8 cellular contexts compared by ENCODE assay signal in genomic region chr17:7858487-7858832, GRCh38. TPM values are rescaled to one million over a fixed set of nuclear protein-coding genes. Genes with fewer than 3 reads are reported as not detected.
DNase-seq lines count a peak whose midpoint lies in the region; ATAC-seq, FAIRE-seq and TF ChIP-seq lines count a peak whose summit lies in the region.

No MANE protein-coding gene starts in this region.

- H3K27ac ChIP-seq in effector memory CD4-positive, alpha-beta T cell (ENCODE audit: insufficient read depth, low read length, poor library complexity, severe bottlenecking) = peak overlapping the region; percentile 88

- TF ChIP-seq CTCF in AG04449 (IDR thresholded peaks at IDR 0.05; ENCODE audit: insufficient read depth, low read length, missing control alignments) = peak; percentile 61
- peak; percentile 23 for TF ChIP-seq CTCF in mucosa of descending colon (IDR thresholded peaks at IDR 0.05)

- in situ Hi-C loops in SK-MEL-5 (cut with HindIII; ENCODE audit: low pct_unique_long_range_greater_than_20kb, low sequenced_read_pairs) = no loop called here

- FAIRE-seq in GM12892 (lab: Jason Lieb, UNC) = no peak
- no peak for FAIRE-seq in GM19239 (lab: Jason Lieb, UNC)

- H3K9me3 ChIP-seq in effector memory CD4-positive, alpha-beta T cell (ENCODE audit: control insufficient read depth, low read length) = no peaks in the 10 kb centered on the region
- no peaks in the 10 kb centered on the region for H3K9me3 ChIP-seq in mucosa of descending colon

- no peaks in the 10 kb centered on the region for H3K27me3 ChIP-seq in effector memory CD4-positive, alpha-beta T cell (replicated peaks; ENCODE audit: control insufficient read depth, insufficient read depth, low read length, poor library complexity, severe bottlenecking)

- H3K4me3 ChIP-seq in AG04449 (ENCODE audit: low read depth, low read length) (peak overlapping the region; percentile 80), mucosa of descending colon (peak overlapping the region; percentile 42)
- peak overlapping the region; percentile 66 for H3K4me3 ChIP-seq in effector memory CD4-positive, alpha-beta T cell (ENCODE audit: insufficient read depth, low read depth, low read length, poor library complexity, severe bottlenecking)

- H3K4me1 ChIP-seq in effector memory CD4-positive, alpha-beta T cell (ENCODE audit: control insufficient read depth, insufficient read depth, low read length, poor library complexity, severe bottlenecking) = peaks cover 30% of the 10 kb centered on the region
- peaks cover 39% of the 10 kb centered on the region for H3K4me1 ChIP-seq in mucosa of descending colon (ENCODE audit: low read depth)

- CTCF ChIA-PET in AG04449 (lab: Yijun Ruan, JAX) = interaction anchor here (0.6 to 9.5 kb wide), 13 partner anchors 9 to 200 kb away, joined by 3 to 233 read pairs (median 4); partner anchors contain the start of gene RNF227

- ATAC-seq in mucosa of descending colon (peak; percentile 15), GM21717 (IDR thresholded peaks at IDR 0.05; ENCODE audit: unreplicated experiment) (no peak)

- intact Hi-C loops in mucosa of descending colon (cut with DNase I, micrococcal nuclease) = no loop called here

- no peak for TF ChIP-seq POLR2A in GM12892 (IDR thresholded peaks at IDR 0.05; ENCODE audit: low read depth, low read length)

- H3K36me3 ChIP-seq in effector memory CD4-positive, alpha-beta T cell (ENCODE audit: control insufficient read depth, insufficient read depth, low read length) = no peaks in the 10 kb centered on the region
- H3K36me3 ChIP-seq in mucosa of descending colon (ENCODE audit: low read depth) = peaks cover 8% of the 10 kb centered on the region

- DNase-seq in AG04449 (ENCODE audit: low read depth, low spot score) (no peak), GM12892 (ENCODE audit: insufficient read length) (peak; percentile 42), SK-MEL-5 (ENCODE audit: low read depth, low spot score) (peak; percentile 51), mucosa of descending colon (peak; percentile 63 to 71 (median 66)), NCI-H187 (lab: John Stamatoyannopoulos, UW) (no peak), GM19239 (ENCODE audit: insufficient read length, low spot score) (no peak)
- no peak for DNase-seq in effector memory CD4-positive, alpha-beta T cell

- POLR2A ChIA-PET in AG04449 (lab: Yijun Ruan, JAX) = interaction anchor here (1.6 kb wide), 1 partner anchor 14 kb away, joined by 3 read pairs; no protein-coding TSS in a partner anchor

RNA-seq across cellular contexts. Expression of gene CYB5D1, which starts 0.7 kb away (rescaled TPM):
- 4.9 TPM for polyA plus RNA-seq in GM12892 (2012; ENCODE audit: missing spikeins)
- total RNA-seq in SK-MEL-5 (2014; rRNA removed; shearing (Covaris generic)) = 7.2 and 7.5 TPM in 2 replicates
- 4.5 and 10.7 TPM in 2 replicates for polyA plus RNA-seq in SK-MEL-5 (2015; cell fraction: cytosol; rRNA removed)
- polyA plus RNA-seq in SK-MEL-5 (2015; cell fraction: nucleus; rRNA removed) = 10.9 and 13.6 TPM in 2 replicates
- 10 to 100 TPM; 11.5 to 17.0 (median 12.2) TPM for total RNA-seq in mucosa of descending colon

RNA-seq across cellular contexts. Expression of gene NAA38, which starts 1.1 kb away (rescaled TPM):
- polyA plus RNA-seq in GM12892 (2012; ENCODE audit: missing spikeins) = 76.3 TPM
- total RNA-seq in SK-MEL-5 (2014; rRNA removed; shearing (Covaris generic)) = 74.5 and 83.3 TPM in 2 replicates
- 55.6 and 83.4 TPM in 2 replicates for polyA plus RNA-seq in SK-MEL-5 (2015; cell fraction: cytosol; rRNA removed)
- 6.4 and 9.3 TPM in 2 replicates for polyA plus RNA-seq in SK-MEL-5 (2015; cell fraction: nucleus; rRNA removed)
- total RNA-seq in mucosa of descending colon = 10 to 100 TPM; 51.2 to 73.5 (median 58.2) TPM

RNA-seq across cellular contexts. Expression of gene TMEM88, which starts 3.6 kb away (rescaled TPM):
- polyA plus RNA-seq in GM12892 (2012; ENCODE audit: missing spikeins) = 0.76 TPM
- total RNA-seq in SK-MEL-5 (2014; rRNA removed; shearing (Covaris generic)) = 0.18 and 0.80 TPM in 2 replicates
- 0.51 and 0.60 TPM in 2 replicates for polyA plus RNA-seq in SK-MEL-5 (2015; cell fraction: cytosol; rRNA removed)
- polyA plus RNA-seq in SK-MEL-5 (2015; cell fraction: nucleus; rRNA removed) = 6.4 and 14.9 TPM in 2 replicates
- 1 to 10 TPM; 3.5 to 8.5 (median 6.9) TPM for total RNA-seq in mucosa of descending colon

RNA-seq across cellular contexts. Expression of gene KDM6B, which starts 24.4 kb away (rescaled TPM):
- polyA plus RNA-seq in GM12892 (2012; ENCODE audit: missing spikeins) = 3.9 TPM
- total RNA-seq in SK-MEL-5 (2014; rRNA removed; shearing (Covaris generic)) = 1.6 and 2.4 TPM in 2 replicates
- polyA plus RNA-seq in SK-MEL-5 (2015; cell fraction: cytosol; rRNA removed) = 12.0 and 18.1 TPM in 2 replicates
- polyA plus RNA-seq in SK-MEL-5 (2015; cell fraction: nucleus; rRNA removed) = 18.7 and 19.8 TPM in 2 replicates
- 10 to 100 TPM; 44.3 to 73.6 (median 54.6) TPM for total RNA-seq in mucosa of descending colon

RNA-seq across cellular contexts. Expression of gene CHD3, which starts 30.1 kb away (rescaled TPM):
- 34.9 TPM for polyA plus RNA-seq in GM12892 (2012; ENCODE audit: missing spikeins)
- 68.4 and 74.0 TPM in 2 replicates for total RNA-seq in SK-MEL-5 (2014; rRNA removed; shearing (Covaris generic))
- polyA plus RNA-seq in SK-MEL-5 (2015; cell fraction: cytosol; rRNA removed) = 77.6 and 110 TPM in 2 replicates
- 268 and 271 TPM in 2 replicates for polyA plus RNA-seq in SK-MEL-5 (2015; cell fraction: nucleus; rRNA removed)
- total RNA-seq in mucosa of descending colon = 100 to 1,000 TPM in 1 of 3 donors, 10 to 100 TPM in 2; 52.7 to 151 (median 56.5) TPM

Comparison
In these comparisons a context has a peak if more than half of its experiments do, and no peak if none do; other contexts are left out.
1. DNase-seq: peak in GM12892 (single experiment), SK-MEL-5 (single experiment) and mucosa of descending colon (3 of 3); none in AG04449 (single experiment), effector memory CD4-positive, alpha-beta T cell (0 of 3), NCI-H187 (0 of 2) and GM19239 (single experiment).
2. Peak in every context shown above with its lines, with median percentiles within 50 percentile points of each other: H3K4me3 ChIP-seq.